ENCODE assay signal across 8 cellular contexts in genomic region chr1:145607833-145608733, GRCh38. TPM values are rescaled to one million over a fixed set of nuclear protein-coding genes. Genes with fewer than 3 reads are reported as not detected.
DNase-seq lines count a peak whose midpoint lies in the region; ATAC-seq, FAIRE-seq and TF ChIP-seq lines count a peak whose summit lies in the region.
"Not testable (repeated sequence)": the region's sequence is repeated elsewhere in the genome, so short reads cannot be mapped to it uniquely, and the experiment has no call there.

GPR89A (plus strand) TSS chr1:145607988; CDS start chr1:145608134, 146 bp downstream.

- TF ChIP-seq CTCF in D721Med (IDR thresholded peaks at IDR 0.05; ENCODE audit: insufficient read depth, missing control alignments); OCI-LY7 (conservative IDR thresholded peaks at IDR 0.05; ENCODE audit: low read length); mucosa of descending colon (IDR thresholded peaks at IDR 0.05): not testable (repeated sequence)

- H3K9me3 ChIP-seq in OCI-LY7 (ENCODE audit: low read length); mucosa of descending colon: not testable (repeated sequence)

- H3K36me3 ChIP-seq in OCI-LY7 (ENCODE audit: insufficient read depth, low read length); mucosa of descending colon (ENCODE audit: low read depth): not testable (repeated sequence)

- not testable (repeated sequence) for H3K4me1 ChIP-seq in OCI-LY7 (ENCODE audit: insufficient read depth, low read length, poor library complexity, severe bottlenecking); mucosa of descending colon (ENCODE audit: low read depth)

- POLR2A ChIA-PET in OCI-LY7 (lab: Charles Lee), result not testable (repeated sequence)

- not testable (repeated sequence) for H4K20me1 ChIP-seq in OCI-LY7 (ENCODE audit: insufficient read depth, low read length)

- H3K9me2 ChIP-seq in OCI-LY7 (ENCODE audit: insufficient read depth, low read length), result not testable (repeated sequence)

- BruUV-seq in OCI-LY7 (replicated peaks; lab: Mats Ljungman, UMichigan), result not testable (repeated sequence)

- H3K79me2 ChIP-seq in OCI-LY7 (ENCODE audit: insufficient read depth, low read depth, low read length), result not testable (repeated sequence)

- DNase-seq in D721Med (ENCODE audit: insufficient read length, low spot score) (peak; percentile 53), HuH-7.5 (ENCODE audit: low spot score) (peak; percentile 45), OCI-LY7 (ENCODE audit: low spot score) (peak; percentile 94), activated T-cell treated with anti-CD3 and anti-CD28 coated beads for 24 hours (ENCODE audit: low read depth) (peak; percentile 94), epithelial cell of prostate (ENCODE audit: low read depth, low spot score) (peak; percentile 64), mucosa of descending colon (peak; percentile 98 to 99 (median 98))
- peak; percentile 95 for DNase-seq in stimulated activated CD8-positive, alpha-beta memory T cell treated with anti-CD3 and anti-CD28 coated beads, Interleukin-4, amount 100 ng/mL, for 24 hours (ENCODE audit: low read depth)

- peak within 1 kb of the TSS; percentile 65 for H3K4me2 ChIP-seq in OCI-LY7 (ENCODE audit: low read length)

- peak within 1 kb of the TSS; percentile 33 for H3K27ac ChIP-seq in OCI-LY7 (ENCODE audit: low read depth, low read length, poor library complexity, severe bottlenecking)
- H3K27ac ChIP-seq in epithelial cell of prostate, result peak within 1 kb of the TSS; percentile 59

- ATAC-seq in GM21526 (IDR thresholded peaks at IDR 0.05; ENCODE audit: low FRiP score, unreplicated experiment), result peak; percentile 83
- ATAC-seq in mucosa of descending colon, result peak; percentile 100

- H2AFZ ChIP-seq in OCI-LY7 (ENCODE audit: low read length), result peak within 1 kb of the TSS; percentile 93

- intact Hi-C loops in OCI-LY7 (cut with micrococcal nuclease; ENCODE audit: unreplicated experiment); mucosa of descending colon (cut with DNase I, micrococcal nuclease): not testable (repeated sequence)

- FAIRE-seq in D721Med (lab: Jason Lieb, UNC), result not testable (repeated sequence)

- H3K4me3 ChIP-seq in OCI-LY7 (ENCODE audit: low read depth, low read length, poor library complexity, severe bottlenecking) (peak within 1 kb of the TSS; percentile 91), mucosa of descending colon (peak within 1 kb of the TSS; percentile 90)

- CTCF ChIA-PET in OCI-LY7 (lab: Charles Lee; ENCODE audit: unreplicated experiment), result not testable (repeated sequence)

RNA-seq across cellular contexts. Expression of gene GPR89A, which starts in this region (rescaled TPM):
- total RNA-seq in OCI-LY7 (2014; rRNA removed; shearing (Covaris generic)), result 31.7 and 39.7 TPM in 2 replicates
- total RNA-seq in OCI-LY7 (2022), result 36.4 and 37.0 TPM in 2 replicates
- 10 to 100 TPM; 14.4 to 19.4 (median 17.8) TPM for total RNA-seq in mucosa of descending colon

Comparison
In these comparisons a context has a peak if more than half of its experiments do, and no peak if none do; other contexts are left out.
1. Peak in every context shown above with its lines: DNase-seq, ATAC-seq, H3K4me3 ChIP-seq and H3K27ac ChIP-seq.
2. DNase-seq: peak in every context shown above with its lines; median percentile 98 in mucosa of descending colon; 95 in stimulated activated CD8-positive, alpha-beta memory T cell treated with anti-CD3 and anti-CD28 coated beads, Interleukin-4, amount 100 ng/mL, for 24 hours; 94 in OCI-LY7; 94 in activated T-cell treated with anti-CD3 and anti-CD28 coated beads for 24 hours; 64 in epithelial cell of prostate; 53 in D721Med; 45 in HuH-7.5.